1 cellular context compared by ENCODE assay signal in genomic region chr19:13001502-13002388, GRCh38.
TF ChIP-seq lines count a peak whose summit lies in the region.

No MANE protein-coding gene starts in this region.

TF ChIP-seq in GM23338, 12 proteins besides CTCF, POLR2A, EP300 and RAD21:
- TF ChIP-seq REST (IDR thresholded peaks at IDR 0.05; ENCODE audit: unreplicated experiment) (no peak), ZNF462 (CRISPR knock-in tag; IDR thresholded peaks at IDR 0.05) (no peak), EZH2 (IDR thresholded peaks at IDR 0.05; ENCODE audit: low read depth, unreplicated experiment) (no peak), ZNF114 (CRISPR knock-in tag; IDR thresholded peaks at IDR 0.05) (no peak), POLR2AphosphoS5 (IDR thresholded peaks at IDR 0.05; ENCODE audit: low read depth) (no peak), CREB1 (CRISPR knock-in tag; IDR thresholded peaks at IDR 0.05; ENCODE audit: low read depth) (no peak), ETS1 (IDR thresholded peaks at IDR 0.05) (no peak), NANOG (IDR thresholded peaks at IDR 0.05; ENCODE audit: borderline replicate concordance) (no peak), ZNF331 (CRISPR knock-in tag; IDR thresholded peaks at IDR 0.05; ENCODE audit: low read depth) (no peak), JUNB (IDR thresholded peaks at IDR 0.05; ENCODE audit: unreplicated experiment) (no peak), EZH2phosphoT487 (IDR thresholded peaks at IDR 0.05; ENCODE audit: unreplicated experiment) (no peak), STAT1 (IDR thresholded peaks at IDR 0.05; ENCODE audit: unreplicated experiment) (no peak)
